ENCODE assay signal across 13 cellular contexts in genomic region chr14:69088523-69089445, GRCh38.
DNase-seq lines count a peak whose midpoint lies in the region; ATAC-seq and TF ChIP-seq lines count a peak whose summit lies in the region.
"Had no signal": no experiment of that assay in that cellular context is flagged by ENCODE, and none has a peak within 500 bp of the region (broad histone marks: within the 10 kb centered on the region; RNA-seq: fewer than 3 reads in every experiment).

No MANE protein-coding gene starts in this region.

- 53% methylated on average over 3 of the region's 3 CpGs for WGBS in esophagus muscularis mucosa

- no peak overlapping the region for H3K4me3 Mint-ChIP-seq in stimulated activated naive CD8-positive, alpha-beta T cell treated with anti-CD3 and anti-CD28 coated beads, Interleukin-15, amount 100 ng/mL, for 72 hours
- H3K4me3 Mint-ChIP-seq: activated T-cell treated with anti-CD3 and anti-CD28 coated beads, Interleukin-2, amount 50 U/mL, for 4 hours; dendritic cell treated with granulocyte-macrophage colony-stimulating factor and Interleukin-4, amounts not matched to agents 40 ng/mL and 50 ng/mL, for 4 days had no signal

- ATAC-seq in stimulated activated naive CD8-positive, alpha-beta T cell treated with anti-CD3 and anti-CD28 coated beads, Interleukin-15, amount 100 ng/mL, for 72 hours: peak; percentile 73
- ATAC-seq in stimulated activated naive CD8-positive, alpha-beta T cell treated with anti-CD3 and anti-CD28 coated beads, Interleukin-15, Interleukin-2, amounts not matched to agents 100 U/mL and 50 U/mL, for 24 hours: no peak
- ATAC-seq: activated T-cell treated with anti-CD3 and anti-CD28 coated beads, Interleukin-2, amount 50 U/mL, for 4 hours had no signal

- intact Hi-C loops in esophagus muscularis mucosa (cut with DNase I): no loop called here

- no peak overlapping the region for H3K27ac Mint-ChIP-seq in stimulated activated naive CD8-positive, alpha-beta T cell treated with anti-CD3 and anti-CD28 coated beads, Interleukin-15, amount 100 ng/mL, for 72 hours
- H3K27ac Mint-ChIP-seq: dendritic cell treated with granulocyte-macrophage colony-stimulating factor and Interleukin-4, amounts not matched to agents 40 ng/mL and 50 ng/mL, for 4 days had no signal

- TF ChIP-seq CTCF in esophagus muscularis mucosa (IDR thresholded peaks at IDR 0.05): no peak

- H3K9me3 ChIP-seq in esophagus muscularis mucosa: no peaks in the 10 kb centered on the region

- H3K36me3 ChIP-seq in esophagus muscularis mucosa: peaks cover 13 to 61% (median 28%) of the 10 kb centered on the region in 4 donors

- peak; percentile 65 for TF ChIP-seq EP300 in esophagus muscularis mucosa (IDR thresholded peaks at IDR 0.05)

- no peaks in the 10 kb centered on the region for H3K27me3 ChIP-seq in esophagus muscularis mucosa

- TF ChIP-seq POLR2A in esophagus muscularis mucosa (IDR thresholded peaks at IDR 0.05; ENCODE audit: low read depth): no peak

- peaks cover 11 to 72% (median 67%) of the 10 kb centered on the region in 4 donors for H3K4me1 ChIP-seq in esophagus muscularis mucosa

- peak overlapping the region; percentile 79 to 90 (median 88) for H3K27ac ChIP-seq in esophagus muscularis mucosa (replicated peaks in 1 of 4)

- peaks cover 21% of the 10 kb centered on the region for H3K4me1 Mint-ChIP-seq in stimulated activated naive CD8-positive, alpha-beta T cell treated with anti-CD3 and anti-CD28 coated beads, Interleukin-15, amount 100 ng/mL, for 72 hours

- no peak overlapping the region for H3K4me3 ChIP-seq in esophagus muscularis mucosa

- no peak for DNase-seq in stimulated activated naive CD8-positive, alpha-beta T cell treated with anti-CD3 and anti-CD28 coated beads, Interleukin-15, amount 100 ng/mL, for 72 hours
- DNase-seq in stimulated activated naive CD8-positive, alpha-beta T cell treated with anti-CD3 and anti-CD28 coated beads, Interleukin-15, Interleukin-2, amounts not matched to agents 100 U/mL and 50 U/mL, for 24 hours: no peak
- DNase-seq in esophagus muscularis mucosa (ENCODE audit: extremely low spot score) (no peak), non-pigmented ciliary epithelial cell (ENCODE audit: low read depth) (peak; percentile 76), NCI-H1417 (lab: John Stamatoyannopoulos, UW) (no peak), hippocampal formation (lab: John Stamatoyannopoulos, UW) (no peak), NCI-H2227 treated with DMSO at 0.1 percent for 48 hours (lab: John Stamatoyannopoulos, UW) (no peak), activated T-cell treated with anti-CD3 and anti-CD28 coated beads for 4 hours (no peak)
- DNase-seq: activated T-cell treated with anti-CD3 and anti-CD28 coated beads, Interleukin-2, amount 50 U/mL, for 4 hours; NCI-H2029 treated with DMSO at 0.1 percent for 48 hours; RPMI8226; stimulated activated CD4-positive, alpha-beta T cell treated with anti-CD3 and anti-CD28 coated beads, Interleukin-4, amount 100 ng/mL, for 1 hour had no signal

- no peaks in the 10 kb centered on the region for H3K9me3 Mint-ChIP-seq in stimulated activated naive CD8-positive, alpha-beta T cell treated with anti-CD3 and anti-CD28 coated beads, Interleukin-15, amount 100 ng/mL, for 72 hours
- H3K9me3 Mint-ChIP-seq: activated T-cell treated with anti-CD3 and anti-CD28 coated beads, Interleukin-2, amount 50 U/mL, for 4 hours; dendritic cell treated with granulocyte-macrophage colony-stimulating factor and Interleukin-4, amounts not matched to agents 40 ng/mL and 50 ng/mL, for 4 days had no signal

- H3K27me3 Mint-ChIP-seq in stimulated activated naive CD8-positive, alpha-beta T cell treated with anti-CD3 and anti-CD28 coated beads, Interleukin-15, amount 100 ng/mL, for 72 hours: no peaks in the 10 kb centered on the region
- H3K27me3 Mint-ChIP-seq: dendritic cell treated with granulocyte-macrophage colony-stimulating factor and Interleukin-4, amounts not matched to agents 40 ng/mL and 50 ng/mL, for 4 days had no signal
